Comparison of ENCODE assay signal across 26 cellular contexts in genomic region chr13:50344717-50345116, GRCh38.
DNase-seq lines count a peak whose midpoint lies in the region; ATAC-seq and TF ChIP-seq lines count a peak whose summit lies in the region.
"Had no signal": no experiment of that assay in that cellular context is flagged by ENCODE, and none has a peak within 500 bp of the region (broad histone marks: within the 10 kb centered on the region; RNA-seq: fewer than 3 reads in every experiment).

No MANE protein-coding gene starts in this region.

- peak; percentile 98 for ATAC-seq in DND-41 (ENCODE audit: insufficient read depth, low read depth)
- ATAC-seq in HG03196 (IDR thresholded peaks at IDR 0.05; ENCODE audit: unreplicated experiment), result no peak
- ATAC-seq: natural killer cell treated with Interleukin-12 subunit alpha and Interleukin-12 subunit beta and Interleukin-15 and Interleukin-18, amount 100 ng/mL, for 72 hours; WTC11 had no signal

- WGBS in esophagus muscularis mucosa, result 59% methylated on average over 3 of the region's 3 CpGs

- H3K4me1 ChIP-seq in DND-41 (ENCODE audit: insufficient read depth, low read length), result peaks cover 21% of the 10 kb centered on the region
- H3K4me1 ChIP-seq in Karpas-422 (ENCODE audit: low read length), result peaks cover 19% of the 10 kb centered on the region
- H3K4me1 ChIP-seq in esophagus muscularis mucosa, result peaks cover 0 to 12% (median 0%) of the 10 kb centered on the region in 4 donors
- H3K4me1 ChIP-seq: breast epithelium had no signal

- TF ChIP-seq CTCF in DND-41 (IDR thresholded peaks at IDR 0.05; ENCODE audit: borderline replicate concordance, extremely low read depth, low read length, poor library complexity, severe bottlenecking), result no peak
- no peak for TF ChIP-seq CTCF in esophagus muscularis mucosa (IDR thresholded peaks at IDR 0.05)

- H3K27me3 ChIP-seq in DND-41 (ENCODE audit: insufficient read depth, low read length, poor library complexity) (no peaks in the 10 kb centered on the region), Karpas-422 (ENCODE audit: low read length) (no peaks in the 10 kb centered on the region; the same call in 1 of the 2 replicates), esophagus muscularis mucosa (no peaks in the 10 kb centered on the region)
- H3K27me3 ChIP-seq: breast epithelium, tibial nerve had no signal

- DNase-seq in DND-41 (peak; percentile 76), Karpas-422 (no peak), NCI-H2107 treated with DMSO at 0.1 percent for 48 hours (lab: John Stamatoyannopoulos, UW; ENCODE audit: unreplicated experiment) (peak; percentile 81), esophagus muscularis mucosa (ENCODE audit: extremely low spot score) (peak; percentile 12), OCI-M1 (lab: John Stamatoyannopoulos, UW) (no peak)
- no peak for DNase-seq in effector CD8-positive, alpha-beta T cell (lab: John Stamatoyannopoulos, UW)
- DNase-seq: activated CD4-positive, alpha-beta T cell treated with anti-CD3 and anti-CD28 coated beads, Interleukin-2, amount 10 ng/mL, durations not matched to agents 24 days and 14 days; activated effector memory CD4-positive, alpha-beta T cell treated with anti-CD3 and anti-CD28 coated beads, Interleukin-2, amount 50 U/mL, for 16 hours; activated T-cell treated with anti-CD3 and anti-CD28 coated beads, Interleukin-2, amount 50 U/mL, for 1 hour; C1 segment of cervical spinal cord; hippocampal formation; NCI-H1048; NCI-H524; NK-92 treated with Interleukin-12 subunit alpha and Interleukin-12 subunit beta, amount 100 ng/mL, for 24 hours; occipital lobe; PC-9; SIG-M5; stimulated activated CD4-positive, alpha-beta T cell treated with anti-CD3 and anti-CD28 coated beads, Interleukin-4, amount 100 ng/mL, for 24 hours; T-helper 9 cell had no signal

- TF ChIP-seq EP300 in esophagus muscularis mucosa (IDR thresholded peaks at IDR 0.05), result no peak

- H3K9ac ChIP-seq in DND-41 (ENCODE audit: low read depth, low read length) (no peak overlapping the region), Karpas-422 (ENCODE audit: low read length) (no peak overlapping the region)

- TF ChIP-seq POLR2A in esophagus muscularis mucosa (IDR thresholded peaks at IDR 0.05; ENCODE audit: low read depth), result no peak

- H3K4me3 ChIP-seq in DND-41 (ENCODE audit: low read depth in 1 of 2, low read length in 2 of 2) (peak overlapping the region in 1 of 2 experiments; percentile 13; a peak in 1 of 4 replicates), Karpas-422 (ENCODE audit: low read length) (no peak overlapping the region), esophagus muscularis mucosa (no peak overlapping the region)
- H3K4me3 ChIP-seq: breast epithelium, HAP-1, PC-9, tibial nerve had no signal

- H3K9me2 ChIP-seq in Karpas-422 (replicated peaks; ENCODE audit: insufficient read depth, low read length), result no peaks in the 10 kb centered on the region

- H3K27ac ChIP-seq in DND-41 (ENCODE audit: low read length) (peak overlapping the region; percentile 71), Karpas-422 (ENCODE audit: low read length) (no peak overlapping the region), esophagus muscularis mucosa (replicated peaks in 1 of 4) (no peak overlapping the region)
- H3K27ac ChIP-seq: breast epithelium, HL-60, PC-9, tibial nerve had no signal

- H3K79me2 ChIP-seq in DND-41 (ENCODE audit: insufficient read depth, low read length), result no peaks in the 10 kb centered on the region
- H3K79me2 ChIP-seq in Karpas-422 (ENCODE audit: low read length), result no peaks in the 10 kb centered on the region

- intact Hi-C loops in esophagus muscularis mucosa (cut with DNase I), result no loop called here

- H3K9me3 ChIP-seq in DND-41 (ENCODE audit: insufficient read depth, low read length, severe bottlenecking), result no peaks in the 10 kb centered on the region
- H3K9me3 ChIP-seq in Karpas-422 (ENCODE audit: low read length), result no peaks in the 10 kb centered on the region
- no peaks in the 10 kb centered on the region for H3K9me3 ChIP-seq in esophagus muscularis mucosa
- H3K9me3 ChIP-seq: breast epithelium, HAP-1, tibial nerve had no signal

- H3K4me2 ChIP-seq in DND-41 (ENCODE audit: insufficient read depth, low read length) (peak overlapping the region; percentile 41; the same call in 1 of the 2 replicates), Karpas-422 (ENCODE audit: low read depth, low read length, poor library complexity, severe bottlenecking) (no peak overlapping the region)
- H3K4me2 ChIP-seq: PC-9 had no signal

- H4K20me1 ChIP-seq in DND-41 (ENCODE audit: insufficient read depth, low read length), result no peaks in the 10 kb centered on the region
- no peaks in the 10 kb centered on the region for H4K20me1 ChIP-seq in Karpas-422 (ENCODE audit: insufficient read depth, low read depth, low read length)

- peak overlapping the region; percentile 8; the same call in 1 of the 2 replicates for H2AFZ ChIP-seq in DND-41 (ENCODE audit: low read depth, low read length)
- peak overlapping the region; percentile 46; the same call in 1 of the 2 replicates for H2AFZ ChIP-seq in Karpas-422 (ENCODE audit: low read length)
- H2AFZ ChIP-seq: PC-9 had no signal

- H3K36me3 ChIP-seq in DND-41 (ENCODE audit: insufficient read depth, low read length), result no peaks in the 10 kb centered on the region
- no peaks in the 10 kb centered on the region; the same call in 1 of the 2 replicates for H3K36me3 ChIP-seq in Karpas-422 (ENCODE audit: insufficient read depth, low read length)
- H3K36me3 ChIP-seq in esophagus muscularis mucosa, result no peaks in the 10 kb centered on the region
- H3K36me3 ChIP-seq: breast epithelium, HAP-1, tibial nerve had no signal

Comparison
In these comparisons a context has a peak if more than half of its experiments do, and no peak if none do; other contexts are left out.
1. DNase-seq: peak in DND-41 (single experiment), NCI-H2107 treated with DMSO at 0.1 percent for 48 hours (single experiment) and esophagus muscularis mucosa (single experiment); none in Karpas-422 (single experiment), effector CD8-positive, alpha-beta T cell (single experiment) and OCI-M1 (single experiment).